ENCODE assay signal across 1 cellular context in the genomic region with DNA sequence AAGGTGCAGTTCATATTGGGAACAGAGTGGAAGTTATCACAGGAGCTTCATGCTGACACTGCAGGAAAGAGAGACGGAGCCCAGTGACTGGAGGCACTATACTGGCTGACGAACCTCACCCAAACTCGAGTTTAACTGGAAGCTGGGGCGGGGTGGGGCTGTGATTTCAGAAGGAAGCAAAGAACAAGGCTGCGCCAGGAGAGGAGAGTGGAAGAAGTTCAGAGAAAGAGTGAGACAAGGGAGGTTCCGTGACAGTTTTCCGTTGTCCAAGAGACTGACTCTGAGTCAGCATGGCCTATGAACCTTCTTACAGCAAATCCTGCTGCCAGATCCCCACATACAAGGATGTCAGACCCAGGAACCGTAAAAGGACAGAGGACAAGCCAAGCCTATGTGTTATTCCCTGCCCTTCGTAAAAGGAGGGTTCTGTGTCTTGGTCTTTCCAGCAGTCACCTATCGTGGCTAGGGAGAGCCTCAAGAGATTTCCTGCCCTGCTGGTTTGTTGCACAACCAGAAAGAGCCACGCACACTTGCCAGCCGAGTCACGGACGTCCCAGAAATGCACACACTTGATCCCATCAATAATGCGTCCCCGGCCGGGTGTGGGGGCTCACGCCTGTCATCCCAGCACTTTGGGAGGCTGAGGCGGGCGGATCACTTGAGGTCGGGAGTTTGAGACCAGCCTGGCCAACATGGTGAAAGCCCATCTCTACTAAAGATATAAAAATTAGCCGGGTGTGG.
TF ChIP-seq lines count a peak whose summit lies in the region.

No MANE protein-coding gene starts in this region.

TF ChIP-seq in WTC11, 78 proteins besides CTCF, POLR2A, EP300 and RAD21 (continued from another document):
- TF ChIP-seq JAZF1 (CRISPR knock-in tag; IDR thresholded peaks at IDR 0.05) (no peak), E2F1 (CRISPR knock-in tag; IDR thresholded peaks at IDR 0.05) (no peak), ZNF263 (CRISPR knock-in tag; IDR thresholded peaks at IDR 0.05; ENCODE audit: low read depth) (no peak), GTF2I (CRISPR knock-in tag; conservative IDR thresholded peaks at IDR 0.05) (no peak), GABPB1 (CRISPR knock-in tag; IDR thresholded peaks at IDR 0.05) (no peak)
- TF ChIP-seq, protein P1, sequence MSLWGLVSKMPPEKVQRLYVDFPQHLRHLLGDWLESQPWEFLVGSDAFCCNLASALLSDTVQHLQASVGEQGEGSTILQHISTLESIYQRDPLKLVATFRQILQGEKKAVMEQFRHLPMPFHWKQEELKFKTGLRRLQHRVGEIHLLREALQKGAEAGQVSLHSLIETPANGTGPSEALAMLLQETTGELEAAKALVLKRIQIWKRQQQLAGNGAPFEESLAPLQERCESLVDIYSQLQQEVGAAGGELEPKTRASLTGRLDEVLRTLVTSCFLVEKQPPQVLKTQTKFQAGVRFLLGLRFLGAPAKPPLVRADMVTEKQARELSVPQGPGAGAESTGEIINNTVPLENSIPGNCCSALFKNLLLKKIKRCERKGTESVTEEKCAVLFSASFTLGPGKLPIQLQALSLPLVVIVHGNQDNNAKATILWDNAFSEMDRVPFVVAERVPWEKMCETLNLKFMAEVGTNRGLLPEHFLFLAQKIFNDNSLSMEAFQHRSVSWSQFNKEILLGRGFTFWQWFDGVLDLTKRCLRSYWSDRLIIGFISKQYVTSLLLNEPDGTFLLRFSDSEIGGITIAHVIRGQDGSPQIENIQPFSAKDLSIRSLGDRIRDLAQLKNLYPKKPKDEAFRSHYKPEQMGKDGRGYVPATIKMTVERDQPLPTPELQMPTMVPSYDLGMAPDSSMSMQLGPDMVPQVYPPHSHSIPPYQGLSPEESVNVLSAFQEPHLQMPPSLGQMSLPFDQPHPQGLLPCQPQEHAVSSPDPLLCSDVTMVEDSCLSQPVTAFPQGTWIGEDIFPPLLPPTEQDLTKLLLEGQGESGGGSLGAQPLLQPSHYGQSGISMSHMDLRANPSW (CRISPR knock-in tag; conservative IDR thresholded peaks at IDR 0.05; ENCODE audit: low read depth), result no peak
